In genomic region chr4:17814140-17814539, GRCh38 we compare ENCODE assay signal across 14 cellular contexts. TPM values are rescaled to one million over a fixed set of nuclear protein-coding genes. Genes with fewer than 3 reads are reported as not detected.
DNase-seq lines count a peak whose midpoint lies in the region; ATAC-seq, FAIRE-seq and TF ChIP-seq lines count a peak whose summit lies in the region.
"Had no signal": no experiment of that assay in that cellular context is flagged by ENCODE, and none has a peak within 500 bp of the region (broad histone marks: within the 10 kb centered on the region; RNA-seq: fewer than 3 reads in every experiment).

No MANE protein-coding gene starts in this region.

- peaks cover 43% of the 10 kb centered on the region for H3K79me2 ChIP-seq in mesendoderm (ENCODE audit: control insufficient read depth, insufficient read depth, low read length)
- H3K79me2 ChIP-seq in HepG2 (ENCODE audit: insufficient read depth, low read length), result peaks cover 63% of the 10 kb centered on the region

- no peak overlapping the region for H3K56ac ChIP-seq in mesendoderm (ENCODE audit: low read length)

- H3K4me3 ChIP-seq in mesendoderm (ENCODE audit: low read length), result no peak overlapping the region
- no peak overlapping the region for H3K4me3 ChIP-seq in HepG2 (replicated peaks in 1 of 3; ENCODE audit: insufficient read depth in 1 of 3, low read depth in 2 of 3, low read length in 3 of 3)
- H3K4me3 ChIP-seq: left ventricle myocardium inferior, pancreas, stomach had no signal

- H3K9ac ChIP-seq in mesendoderm (ENCODE audit: low read length) (no peak overlapping the region), HepG2 (ENCODE audit: insufficient read depth, low read depth, low read length) (no peak overlapping the region)

- no peak for TF ChIP-seq CTCF in brain (conservative IDR thresholded peaks at IDR 0.05)
- no peak for TF ChIP-seq CTCF in foreskin keratinocyte (conservative IDR thresholded peaks at IDR 0.05)
- no peak for TF ChIP-seq CTCF in HepG2 (CRISPR knock-in tag; IDR thresholded peaks at IDR 0.05)

- H3K4me1 ChIP-seq in mesendoderm (ENCODE audit: control insufficient read depth, low read depth, low read length) (no peaks in the 10 kb centered on the region), foreskin keratinocyte (peaks cover 15% of the 10 kb centered on the region), HepG2 (ENCODE audit: insufficient read depth, low read length) (peaks cover 18% of the 10 kb centered on the region)

- H3K4me2 ChIP-seq in mesendoderm (ENCODE audit: low read length) (no peak overlapping the region), HepG2 (ENCODE audit: low read depth, low read length) (no peak overlapping the region)

- WGBS in mesendoderm (ENCODE audit: extremely low coverage, insufficient coverage, low lambda C conversion rate), result no CpG with 5 or more reads among the region's 3 CpGs
- WGBS in HepG2 (ENCODE audit: low lambda C conversion rate), result 96% methylated on average over 3 of the region's 3 CpGs

- peaks cover 0 to 5% (median 0%) of the 10 kb centered on the region in 5 experiments for H3K9me3 Mint-ChIP-seq in brain

- intact Hi-C loops in HepG2 (cut with micrococcal nuclease; ENCODE audit: unreplicated experiment), result no loop called here

- peaks cover 3% of the 10 kb centered on the region for H3K36me3 Mint-ChIP-seq in brain

- no peak for TF ChIP-seq RAD21 in HepG2 (CRISPR knock-in tag; IDR thresholded peaks at IDR 0.05)

- H2BK15ac ChIP-seq in mesendoderm (replicated peaks; ENCODE audit: low read depth), result no peak overlapping the region

- BruUV-seq in HepG2 (replicated peaks; lab: Mats Ljungman, UMichigan), result no TSS peak

- POLR2A ChIA-PET in HepG2 (lab: Yijun Ruan, JAX), result no interaction called here

- H3K23ac ChIP-seq in mesendoderm (ENCODE audit: low read length), result no peak overlapping the region

- DNase-seq in EL (peak; percentile 65), M059J (ENCODE audit: low read depth) (peak; percentile 77), mesendoderm (peak; percentile 23), foreskin keratinocyte (no peak), HepG2 (ENCODE audit: low spot score) (no peak)
- DNase-seq: DMS79, left ventricle myocardium inferior, NCI-H2029 treated with DMSO at 0.1 percent for 48 hours, pancreas, stomach had no signal

- H2AK5ac ChIP-seq in mesendoderm (ENCODE audit: low read length), result no peak overlapping the region

- H3K27ac Mint-ChIP-seq in brain, result peak overlapping the region in 2 of 5 experiments; percentile 68 to 69

- H3K79me1 ChIP-seq in mesendoderm (ENCODE audit: low read length), result no peaks in the 10 kb centered on the region

- H3K27ac ChIP-seq in mesendoderm (ENCODE audit: low read depth, low read length) (no peak overlapping the region), foreskin keratinocyte (no peak overlapping the region), HepG2 (ENCODE audit: extremely low read length, insufficient read depth, low read length) (no peak overlapping the region)
- H3K27ac ChIP-seq: left ventricle myocardium inferior, pancreas, stomach had no signal

- no peak overlapping the region for H4K5ac ChIP-seq in mesendoderm (ENCODE audit: low read length)

- no peaks in the 10 kb centered on the region for H3K27me3 ChIP-seq in mesendoderm (ENCODE audit: insufficient read depth, low read length, poor library complexity)
- H3K27me3 ChIP-seq in foreskin keratinocyte, result no peaks in the 10 kb centered on the region
- no peaks in the 10 kb centered on the region; a peak in 1 of 5 replicates for H3K27me3 ChIP-seq in HepG2 (ENCODE audit: control insufficient read depth in 1 of 2, insufficient read depth in 2 of 2, low read length in 2 of 2)
- H3K27me3 ChIP-seq: pancreas, stomach had no signal

- in situ Hi-C loops in HepG2 (cut with HindIII; ENCODE audit: extremely low pct_ligation_motif_present, low pct_unique_long_range_greater_than_20kb), result loop anchor here (10.0 kb wide), 2 partner anchors 211 to 551 kb away; partner anchors contain the start of gene LCORL

- H3K4me1 Mint-ChIP-seq in brain, result peaks cover 49% of the 10 kb centered on the region

- no peaks in the 10 kb centered on the region for H3K9me3 ChIP-seq in HepG2 (ENCODE audit: low read length)
- H3K9me3 ChIP-seq: left ventricle myocardium inferior, pancreas, stomach had no signal

- CTCF ChIA-PET in HepG2 (lab: Yijun Ruan, JAX; ENCODE audit: low intra/inter-chr PET ratio, low total read pairs), result no interaction called here

- no peak overlapping the region for H2BK5ac ChIP-seq in mesendoderm (ENCODE audit: low read length)

- H4K8ac ChIP-seq in mesendoderm (ENCODE audit: low read depth, low read length), result no peak overlapping the region

- peaks cover 12% of the 10 kb centered on the region for H4K20me1 ChIP-seq in HepG2 (ENCODE audit: insufficient read depth, low read length)

- TF ChIP-seq POLR2A in HepG2 (IDR thresholded peaks at IDR 0.05; ENCODE audit: insufficient read depth in 1 of 2, low read depth in 2 of 2, low read length in 2 of 2), result no peak

- TF ChIP-seq EP300 in HepG2 (IDR thresholded peaks at IDR 0.05; ENCODE audit: low read depth in 2 of 2, low read length in 2 of 2) (no peak), HepG2 (CRISPR knock-in tag; IDR thresholded peaks at IDR 0.05; ENCODE audit: borderline replicate concordance) (no peak)

- no peak overlapping the region for H3K4ac ChIP-seq in mesendoderm (ENCODE audit: low read depth, low read length)

- ATAC-seq in foreskin keratinocyte (no peak), GM19397 (IDR thresholded peaks at IDR 0.05; ENCODE audit: unreplicated experiment) (no peak), HepG2 (no peak), GM21619 (IDR thresholded peaks at IDR 0.05; ENCODE audit: unreplicated experiment) (no peak)
- ATAC-seq: pancreas had no signal

- no peak overlapping the region for H3K18ac ChIP-seq in mesendoderm (ENCODE audit: low read length)

- FAIRE-seq in HepG2 (lab: Jason Lieb, UNC), result no peak
- FAIRE-seq: pancreas had no signal

- peaks cover 19% of the 10 kb centered on the region for H3K27me3 Mint-ChIP-seq in brain

- no peak overlapping the region for H2BK120ac ChIP-seq in mesendoderm (ENCODE audit: low read depth, low read length)

- peak overlapping the region in 3 of 5 experiments; percentile 41 to 62 (median 49) for H3K4me3 Mint-ChIP-seq in brain

- no peak overlapping the region for H2AFZ ChIP-seq in HepG2 (ENCODE audit: low read length)

- no peaks in the 10 kb centered on the region for H3K36me3 ChIP-seq in mesendoderm (ENCODE audit: control insufficient read depth, insufficient read depth, low read length)
- H3K36me3 ChIP-seq in HepG2 (replicated peaks in 1 of 2; ENCODE audit: control insufficient read depth in 1 of 2, insufficient read depth in 2 of 2, low read length in 2 of 2), result peaks cover 2 to 28% of the 10 kb centered on the region in 2 experiments; a peak in 3 of 5 replicates
- H3K36me3 ChIP-seq: left ventricle myocardium inferior, pancreas, stomach had no signal

RNA-seq across cellular contexts. Expression of gene NCAPG, which starts 3.4 kb away (rescaled TPM):
- total RNA-seq in M059J (2014; rRNA removed; shearing (Covaris generic)), result 51.7 and 71.8 TPM in 2 replicates
- polyA plus RNA-seq in brain (ENCODE audit: insufficient read depth, low read depth, low replicate concordance) (14.5 TPM), foreskin keratinocyte (19.2 and 23.4 TPM in 2 replicates), HepG2 (2011; rRNA removed) (8.1 and 14.8 TPM in 2 replicates)
- polyA plus RNA-seq in mesendoderm (2013, experiment 1 of 2), result 40.2 TPM
- 38.9 TPM for polyA plus RNA-seq in mesendoderm (2013, experiment 2 of 2)
- total RNA-seq in foreskin keratinocyte (43.4 and 55.2 TPM in 2 replicates), HepG2 (2016; rRNA removed; fragmentation: Illumina TruSeq; extraction: Trizol) (61.9 and 108 TPM in 2 replicates)
- total RNA-seq in HepG2 (2016; cell fraction: cytosol; rRNA removed; fragmentation: Illumina TruSeq; extraction: Trizol; ENCODE audit: low read depth), result 4.9 and 7.7 TPM in 2 replicates
- 64.8 and 104 TPM in 2 replicates for total RNA-seq in HepG2 (2016; cell fraction: insoluble cytoplasmic fraction; rRNA removed; fragmentation: Illumina TruSeq; extraction: Trizol)
- total RNA-seq in HepG2 (2016; cell fraction: membrane; rRNA removed; fragmentation: Illumina TruSeq; extraction: Trizol), result 12.6 and 18.7 TPM in 2 replicates
- total RNA-seq in HepG2 (2016; cell fraction: nucleus; rRNA removed; fragmentation: Illumina TruSeq; extraction: Trizol), result 52.9 and 64.2 TPM in 2 replicates
- polyA plus RNA-seq in HepG2 (2011; cell fraction: cytosol; rRNA removed), result 5.0 and 5.3 TPM in 2 replicates
- polyA plus RNA-seq in HepG2 (2011; cell fraction: nucleus; rRNA removed), result 6.4 and 6.5 TPM in 2 replicates
- polyA plus RNA-seq in HepG2 (2012), result 6.4 and 16.4 TPM in 2 replicates
- polyA plus RNA-seq in HepG2 (2016; cell fraction: cytosol; fragmentation: Illumina TruSeq; extraction: Trizol; ENCODE audit: low read depth), result 1.6 and 2.1 TPM in 2 replicates
- polyA plus RNA-seq in HepG2 (2016; cell fraction: insoluble cytoplasmic fraction; fragmentation: Illumina TruSeq; extraction: Trizol; ENCODE audit: low read depth), result 63.0 and 65.6 TPM in 2 replicates
- polyA plus RNA-seq in HepG2 (2016; cell fraction: membrane; fragmentation: Illumina TruSeq; extraction: Trizol; ENCODE audit: low read depth), result 3.4 and 4.5 TPM in 2 replicates
- polyA plus RNA-seq in HepG2 (2016; cell fraction: nucleus; fragmentation: Illumina TruSeq; extraction: Trizol; ENCODE audit: insufficient read depth, low read depth), result 38.6 and 39.2 TPM in 2 replicates
- polyA minus RNA-seq in HepG2 (2011; rRNA and poly(A)+ RNA removed; ENCODE audit: low replicate concordance), result 5.1 and 25.2 TPM in 2 replicates
- polyA minus RNA-seq in HepG2 (2011; cell fraction: cytosol; rRNA and poly(A)+ RNA removed), result 8.3 and 13.0 TPM in 2 replicates
- polyA minus RNA-seq in HepG2 (2011; cell fraction: nucleus; rRNA and poly(A)+ RNA removed), result 27.6 and 52.7 TPM in 2 replicates

RNA-seq across cellular contexts. Expression of gene DCAF16, which starts 3.6 kb away (rescaled TPM):
- total RNA-seq in M059J (2014; rRNA removed; shearing (Covaris generic)), result 31.4 and 56.9 TPM in 2 replicates
- polyA plus RNA-seq in brain (ENCODE audit: insufficient read depth, low read depth, low replicate concordance) (28.3 TPM), foreskin keratinocyte (2.6 and 3.7 TPM in 2 replicates), HepG2 (2011; rRNA removed) (34.1 and 37.5 TPM in 2 replicates)
- 32.1 TPM for polyA plus RNA-seq in mesendoderm (2013, experiment 1 of 2)
- polyA plus RNA-seq in mesendoderm (2013, experiment 2 of 2), result 31.2 TPM
- total RNA-seq in foreskin keratinocyte (10.7 and 14.3 TPM in 2 replicates), HepG2 (2016; rRNA removed; fragmentation: Illumina TruSeq; extraction: Trizol) (41.9 and 46.1 TPM in 2 replicates)
- total RNA-seq in HepG2 (2016; cell fraction: cytosol; rRNA removed; fragmentation: Illumina TruSeq; extraction: Trizol; ENCODE audit: low read depth), result 6.3 and 8.7 TPM in 2 replicates
- total RNA-seq in HepG2 (2016; cell fraction: insoluble cytoplasmic fraction; rRNA removed; fragmentation: Illumina TruSeq; extraction: Trizol), result 39.7 and 43.1 TPM in 2 replicates
- total RNA-seq in HepG2 (2016; cell fraction: membrane; rRNA removed; fragmentation: Illumina TruSeq; extraction: Trizol), result 20.5 and 24.7 TPM in 2 replicates
- total RNA-seq in HepG2 (2016; cell fraction: nucleus; rRNA removed; fragmentation: Illumina TruSeq; extraction: Trizol), result 46.6 and 56.2 TPM in 2 replicates
- polyA plus RNA-seq in HepG2 (2011; cell fraction: cytosol; rRNA removed), result 18.9 and 23.2 TPM in 2 replicates
- polyA plus RNA-seq in HepG2 (2011; cell fraction: nucleus; rRNA removed), result 33.7 and 34.5 TPM in 2 replicates
- 22.8 and 28.5 TPM in 2 replicates for polyA plus RNA-seq in HepG2 (2012)
- polyA plus RNA-seq in HepG2 (2016; cell fraction: cytosol; fragmentation: Illumina TruSeq; extraction: Trizol; ENCODE audit: low read depth), result 3.6 and 4.4 TPM in 2 replicates
- 29.4 and 30.0 TPM in 2 replicates for polyA plus RNA-seq in HepG2 (2016; cell fraction: insoluble cytoplasmic fraction; fragmentation: Illumina TruSeq; extraction: Trizol; ENCODE audit: low read depth)
- 8.0 and 8.8 TPM in 2 replicates for polyA plus RNA-seq in HepG2 (2016; cell fraction: membrane; fragmentation: Illumina TruSeq; extraction: Trizol; ENCODE audit: low read depth)
- polyA plus RNA-seq in HepG2 (2016; cell fraction: nucleus; fragmentation: Illumina TruSeq; extraction: Trizol; ENCODE audit: insufficient read depth, low read depth), result 66.0 and 78.7 TPM in 2 replicates
- polyA minus RNA-seq in HepG2 (2011; rRNA and poly(A)+ RNA removed; ENCODE audit: low replicate concordance), result 21.4 and 27.9 TPM in 2 replicates
- polyA minus RNA-seq in HepG2 (2011; cell fraction: cytosol; rRNA and poly(A)+ RNA removed), result 32.0 and 35.8 TPM in 2 replicates
- polyA minus RNA-seq in HepG2 (2011; cell fraction: nucleus; rRNA and poly(A)+ RNA removed), result 67.1 and 71.6 TPM in 2 replicates

RNA-seq across cellular contexts. Expression of gene FAM184B, which starts 32.7 kb away (rescaled TPM):
- 0.02 TPM in 1 of 2 replicates, not detected in the other for total RNA-seq in M059J (2014; rRNA removed; shearing (Covaris generic))
- polyA plus RNA-seq in brain (ENCODE audit: insufficient read depth, low read depth, low replicate concordance) (0.58 TPM), foreskin keratinocyte (0.01 TPM in 2 replicates), HepG2 (2011; rRNA removed) (0.01 TPM in 1 of 2 replicates, not detected in the other)
- polyA plus RNA-seq in mesendoderm (2013, experiment 1 of 2), result 0.14 TPM
- polyA plus RNA-seq in mesendoderm (2013, experiment 2 of 2), result 0.17 TPM
- total RNA-seq in foreskin keratinocyte (not detected in 2 replicates), HepG2 (2016; rRNA removed; fragmentation: Illumina TruSeq; extraction: Trizol) (not detected in 2 replicates)
- total RNA-seq in HepG2 (2016; cell fraction: cytosol; rRNA removed; fragmentation: Illumina TruSeq; extraction: Trizol; ENCODE audit: low read depth), result not detected in 2 replicates
- total RNA-seq in HepG2 (2016; cell fraction: insoluble cytoplasmic fraction; rRNA removed; fragmentation: Illumina TruSeq; extraction: Trizol), result 0.02 TPM in 1 of 2 replicates, not detected in the other
- total RNA-seq in HepG2 (2016; cell fraction: membrane; rRNA removed; fragmentation: Illumina TruSeq; extraction: Trizol), result not detected in 2 replicates
- total RNA-seq in HepG2 (2016; cell fraction: nucleus; rRNA removed; fragmentation: Illumina TruSeq; extraction: Trizol), result not detected in 2 replicates
- polyA plus RNA-seq in HepG2 (2011; cell fraction: cytosol; rRNA removed), result 0.01 TPM in 1 of 2 replicates, not detected in the other
- 0.03 TPM in 1 of 2 replicates, not detected in the other for polyA plus RNA-seq in HepG2 (2011; cell fraction: nucleus; rRNA removed)
- not detected in 2 replicates for polyA plus RNA-seq in HepG2 (2012)
- polyA plus RNA-seq in HepG2 (2016; cell fraction: cytosol; fragmentation: Illumina TruSeq; extraction: Trizol; ENCODE audit: low read depth), result not detected in 2 replicates
- not detected in 2 replicates for polyA plus RNA-seq in HepG2 (2016; cell fraction: insoluble cytoplasmic fraction; fragmentation: Illumina TruSeq; extraction: Trizol; ENCODE audit: low read depth)
- polyA plus RNA-seq in HepG2 (2016; cell fraction: membrane; fragmentation: Illumina TruSeq; extraction: Trizol; ENCODE audit: low read depth), result not detected in 2 replicates
- not detected in 2 replicates for polyA plus RNA-seq in HepG2 (2016; cell fraction: nucleus; fragmentation: Illumina TruSeq; extraction: Trizol; ENCODE audit: insufficient read depth, low read depth)
- not detected in 2 replicates for polyA minus RNA-seq in HepG2 (2011; rRNA and poly(A)+ RNA removed; ENCODE audit: low replicate concordance)
- polyA minus RNA-seq in HepG2 (2011; cell fraction: cytosol; rRNA and poly(A)+ RNA removed), result not detected in 2 replicates
- not detected in 2 replicates for polyA minus RNA-seq in HepG2 (2011; cell fraction: nucleus; rRNA and poly(A)+ RNA removed)
- total RNA-seq: HT-29, left ventricle myocardium inferior, pancreas had no signal

Comparison
In these comparisons a context has a peak if more than half of its experiments do, and no peak if none do; other contexts are left out.
1. DNase-seq: peak in EL (single experiment), M059J (single experiment) and mesendoderm (single experiment); none in foreskin keratinocyte (0 of 2) and HepG2 (single experiment).